1 cellular context compared by ENCODE assay signal in the genomic region with DNA sequence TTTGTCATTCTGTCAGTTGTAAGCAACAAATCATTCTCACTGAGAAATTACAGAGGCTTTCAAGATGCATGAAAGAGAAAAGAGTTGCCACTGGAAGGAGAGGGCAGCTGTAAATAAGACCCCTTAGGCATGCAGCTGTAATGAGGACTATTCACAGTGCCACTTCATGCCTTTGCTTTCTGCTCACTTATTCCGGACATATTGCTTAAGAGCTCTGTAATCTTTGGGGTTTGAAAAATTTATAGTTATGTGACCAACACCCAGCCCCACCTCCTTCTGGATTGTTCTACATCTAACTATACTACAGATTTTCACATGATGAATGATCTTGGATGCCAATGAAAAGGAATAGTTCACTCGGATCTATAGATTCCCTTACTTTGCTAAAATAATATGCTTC.
TF ChIP-seq lines count a peak whose summit lies in the region.

No MANE protein-coding gene starts in this region.

TF ChIP-seq in H1, 55 proteins besides CTCF, POLR2A, EP300 and RAD21:
- no peak for TF ChIP-seq CHD7 (IDR thresholded peaks at IDR 0.05; ENCODE audit: insufficient replicate concordance, low read length)
- no peak for TF ChIP-seq BRCA1 (IDR thresholded peaks at IDR 0.05; ENCODE audit: low read depth, low read length)
- TF ChIP-seq, protein P1, sequence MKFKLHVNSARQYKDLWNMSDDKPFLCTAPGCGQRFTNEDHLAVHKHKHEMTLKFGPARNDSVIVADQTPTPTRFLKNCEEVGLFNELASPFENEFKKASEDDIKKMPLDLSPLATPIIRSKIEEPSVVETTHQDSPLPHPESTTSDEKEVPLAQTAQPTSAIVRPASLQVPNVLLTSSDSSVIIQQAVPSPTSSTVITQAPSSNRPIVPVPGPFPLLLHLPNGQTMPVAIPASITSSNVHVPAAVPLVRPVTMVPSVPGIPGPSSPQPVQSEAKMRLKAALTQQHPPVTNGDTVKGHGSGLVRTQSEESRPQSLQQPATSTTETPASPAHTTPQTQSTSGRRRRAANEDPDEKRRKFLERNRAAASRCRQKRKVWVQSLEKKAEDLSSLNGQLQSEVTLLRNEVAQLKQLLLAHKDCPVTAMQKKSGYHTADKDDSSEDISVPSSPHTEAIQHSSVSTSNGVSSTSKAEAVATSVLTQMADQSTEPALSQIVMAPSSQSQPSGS (IDR thresholded peaks at IDR 0.05; ENCODE audit: low read length), result no peak
- TF ChIP-seq RNF2 (IDR thresholded peaks at IDR 0.05; ENCODE audit: borderline replicate concordance, low read depth, low read length, missing control alignments, poor library complexity, severe bottlenecking), result no peak
- TF ChIP-seq RBBP5 (IDR thresholded peaks at IDR 0.05; ENCODE audit: borderline replicate concordance, low read depth, low read length), result no peak
- TF ChIP-seq TAF7 (optimal IDR thresholded peaks at IDR 0.05; ENCODE audit: borderline replicate concordance, low read depth, low read length), result no peak
- TF ChIP-seq, protein P2, sequence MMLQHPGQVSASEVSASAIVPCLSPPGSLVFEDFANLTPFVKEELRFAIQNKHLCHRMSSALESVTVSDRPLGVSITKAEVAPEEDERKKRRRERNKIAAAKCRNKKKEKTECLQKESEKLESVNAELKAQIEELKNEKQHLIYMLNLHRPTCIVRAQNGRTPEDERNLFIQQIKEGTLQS (IDR thresholded peaks at IDR 0.05; ENCODE audit: insufficient read depth, low read depth, low read length), result no peak
- TF ChIP-seq SP1 (IDR thresholded peaks at IDR 0.05; ENCODE audit: low read depth, low read length), result no peak
- TF ChIP-seq FOSL1 (IDR thresholded peaks at IDR 0.05; ENCODE audit: insufficient read depth, low read depth, low read length), result no peak
- no peak for TF ChIP-seq BACH1 (IDR thresholded peaks at IDR 0.05; ENCODE audit: low read length)
- no peak for TF ChIP-seq CBX8 (IDR thresholded peaks at IDR 0.05; ENCODE audit: borderline replicate concordance, low read depth, low read length)
- TF ChIP-seq, protein P3, sequence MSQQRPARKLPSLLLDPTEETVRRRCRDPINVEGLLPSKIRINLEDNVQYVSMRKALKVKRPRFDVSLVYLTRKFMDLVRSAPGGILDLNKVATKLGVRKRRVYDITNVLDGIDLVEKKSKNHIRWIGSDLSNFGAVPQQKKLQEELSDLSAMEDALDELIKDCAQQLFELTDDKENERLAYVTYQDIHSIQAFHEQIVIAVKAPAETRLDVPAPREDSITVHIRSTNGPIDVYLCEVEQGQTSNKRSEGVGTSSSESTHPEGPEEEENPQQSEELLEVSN (IDR thresholded peaks at IDR 0.05), result no peak
- TF ChIP-seq KDM4A (IDR thresholded peaks at IDR 0.05; ENCODE audit: low read depth, low read length, severe bottlenecking), result no peak
- TF ChIP-seq CBX5 (IDR thresholded peaks at IDR 0.05; ENCODE audit: low read depth, low read length), result no peak
